In the genomic region with DNA sequence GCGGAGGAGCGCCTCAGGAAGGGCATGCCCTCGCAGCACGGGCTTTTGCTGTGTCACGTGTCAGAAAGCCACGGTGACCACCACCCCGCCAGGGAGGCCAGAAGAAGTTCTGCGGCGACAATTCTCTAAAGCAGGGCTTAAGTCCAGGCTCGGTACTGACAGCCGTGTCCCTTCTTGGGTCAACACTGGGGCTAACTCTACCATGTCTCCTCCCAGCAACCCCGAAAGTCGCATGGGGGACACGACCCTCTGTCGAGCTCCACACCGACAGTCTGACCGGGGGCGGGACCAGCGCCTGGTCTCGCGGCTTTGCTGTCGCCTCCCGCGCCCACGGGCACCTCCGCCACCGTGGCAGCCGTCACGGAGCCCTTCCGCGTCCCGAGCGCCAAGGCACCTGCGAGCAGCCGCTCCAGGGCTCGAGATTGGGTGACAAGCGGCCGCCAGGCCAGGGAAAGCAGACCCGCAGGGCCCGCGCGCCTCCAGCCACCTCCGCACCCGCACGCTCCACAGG, we compare ENCODE assay signal across 1 cellular context.
A peak's percentile ranks its signal among the peaks of the same experiment; 100 is the strongest.
TF ChIP-seq lines count a peak whose summit lies in the region.

No MANE protein-coding gene starts in this region.

TF ChIP-seq in HepG2, 621 proteins besides CTCF, POLR2A, EP300 and RAD21 (continued from another document and continues in another):
- TF ChIP-seq, protein P1, sequence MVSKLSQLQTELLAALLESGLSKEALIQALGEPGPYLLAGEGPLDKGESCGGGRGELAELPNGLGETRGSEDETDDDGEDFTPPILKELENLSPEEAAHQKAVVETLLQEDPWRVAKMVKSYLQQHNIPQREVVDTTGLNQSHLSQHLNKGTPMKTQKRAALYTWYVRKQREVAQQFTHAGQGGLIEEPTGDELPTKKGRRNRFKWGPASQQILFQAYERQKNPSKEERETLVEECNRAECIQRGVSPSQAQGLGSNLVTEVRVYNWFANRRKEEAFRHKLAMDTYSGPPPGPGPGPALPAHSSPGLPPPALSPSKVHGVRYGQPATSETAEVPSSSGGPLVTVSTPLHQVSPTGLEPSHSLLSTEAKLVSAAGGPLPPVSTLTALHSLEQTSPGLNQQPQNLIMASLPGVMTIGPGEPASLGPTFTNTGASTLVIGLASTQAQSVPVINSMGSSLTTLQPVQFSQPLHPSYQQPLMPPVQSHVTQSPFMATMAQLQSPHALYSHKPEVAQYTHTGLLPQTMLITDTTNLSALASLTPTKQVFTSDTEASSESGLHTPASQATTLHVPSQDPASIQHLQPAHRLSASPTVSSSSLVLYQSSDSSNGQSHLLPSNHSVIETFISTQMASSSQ (IDR thresholded peaks at IDR 0.05; ENCODE audit: low read depth), result no peak
- TF ChIP-seq, protein P1 (CRISPR knock-in tag; IDR thresholded peaks at IDR 0.05; ENCODE audit: borderline replicate concordance), result no peak; the same call in 1 of the 2 replicates
- TF ChIP-seq, protein P2, sequence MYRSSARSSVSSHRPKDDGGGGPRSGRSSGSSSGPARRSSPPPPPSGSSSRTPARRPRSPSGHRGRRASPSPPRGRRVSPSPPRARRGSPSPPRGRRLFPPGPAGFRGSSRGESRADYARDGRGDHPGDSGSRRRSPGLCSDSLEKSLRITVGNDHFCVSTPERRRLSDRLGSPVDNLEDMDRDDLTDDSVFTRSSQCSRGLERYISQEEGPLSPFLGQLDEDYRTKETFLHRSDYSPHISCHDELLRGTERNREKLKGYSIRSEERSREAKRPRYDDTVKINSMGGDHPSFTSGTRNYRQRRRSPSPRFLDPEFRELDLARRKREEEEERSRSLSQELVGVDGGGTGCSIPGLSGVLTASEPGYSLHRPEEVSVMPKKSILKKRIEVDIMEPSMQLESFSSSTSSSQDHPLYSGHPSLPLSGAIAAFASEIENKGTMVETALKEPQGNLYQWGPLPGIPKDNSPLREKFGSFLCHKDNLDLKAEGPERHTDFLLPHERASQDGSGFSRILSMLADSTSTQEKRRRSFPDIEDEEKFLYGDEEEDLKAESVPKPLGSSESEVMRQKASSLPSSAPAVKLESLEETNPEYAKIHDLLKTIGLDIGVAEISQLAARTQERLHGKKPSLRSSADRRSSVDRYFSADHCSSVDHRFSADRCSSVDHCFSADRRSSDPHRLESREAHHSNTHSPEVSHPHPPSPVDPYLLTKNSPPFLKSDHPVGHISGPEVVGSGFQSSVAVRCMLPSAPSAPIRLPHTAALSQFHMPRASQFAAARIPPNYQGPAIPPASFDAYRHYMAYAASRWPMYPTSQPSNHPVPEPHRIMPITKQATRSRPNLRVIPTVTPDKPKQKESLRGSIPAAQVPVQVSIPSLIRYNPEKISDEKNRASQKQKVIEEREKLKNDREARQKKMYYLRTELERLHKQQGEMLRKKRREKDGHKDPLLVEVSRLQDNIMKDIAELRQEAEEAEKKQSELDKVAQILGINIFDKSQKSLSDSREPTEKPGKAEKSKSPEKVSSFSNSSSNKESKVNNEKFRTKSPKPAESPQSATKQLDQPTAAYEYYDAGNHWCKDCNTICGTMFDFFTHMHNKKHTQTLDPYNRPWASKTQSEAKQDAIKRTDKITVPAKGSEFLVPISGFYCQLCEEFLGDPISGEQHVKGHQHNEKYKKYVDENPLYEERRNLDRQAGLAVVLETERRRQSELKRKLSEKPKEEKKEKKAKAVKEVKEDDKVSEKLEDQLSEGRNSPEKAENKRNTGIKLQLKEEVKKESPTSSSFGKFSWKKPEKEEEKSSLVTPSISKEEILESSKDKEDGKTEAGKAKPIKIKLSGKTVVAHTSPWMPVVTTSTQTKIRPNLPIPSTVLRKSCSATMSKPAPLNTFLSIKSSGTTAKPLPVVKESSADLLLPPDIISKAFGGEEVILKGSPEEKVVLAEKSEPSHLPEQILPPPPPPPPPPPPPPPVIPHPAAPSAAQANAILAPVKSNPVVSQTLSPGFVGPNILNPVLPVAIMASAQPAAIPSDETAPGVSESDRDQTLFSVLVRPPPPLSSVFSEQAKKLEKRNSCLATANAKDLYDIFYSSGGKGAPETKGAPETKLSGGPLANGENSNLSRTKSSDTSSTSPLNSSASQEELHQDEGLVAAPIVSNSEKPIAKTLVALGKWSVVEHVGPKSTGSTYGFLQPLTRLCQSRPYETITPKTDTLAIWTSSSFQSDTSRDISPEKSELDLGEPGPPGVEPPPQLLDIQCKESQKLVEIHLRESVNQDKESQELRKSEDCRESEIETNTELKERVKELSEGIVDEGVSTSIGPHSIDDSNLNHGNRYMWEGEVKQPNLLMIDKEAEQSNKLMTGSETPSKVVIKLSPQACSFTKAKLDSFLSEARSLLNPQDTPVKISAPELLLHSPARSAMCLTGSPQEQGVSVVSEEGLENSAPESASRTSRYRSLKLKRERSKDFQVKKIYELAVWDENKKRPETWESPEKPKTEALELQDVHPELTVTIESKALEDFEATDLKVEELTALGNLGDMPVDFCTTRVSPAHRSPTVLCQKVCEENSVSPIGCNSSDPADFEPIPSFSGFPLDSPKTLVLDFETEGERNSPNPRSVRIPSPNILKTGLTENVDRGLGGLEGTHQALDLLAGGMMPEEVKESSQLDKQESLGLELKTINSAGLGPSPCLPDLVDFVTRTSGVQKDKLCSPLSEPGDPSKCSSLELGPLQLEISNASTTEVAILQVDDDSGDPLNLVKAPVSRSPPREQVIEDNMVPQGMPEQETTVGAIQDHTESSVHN (CRISPR knock-in tag; IDR thresholded peaks at IDR 0.05), result peak; percentile 90; the same call in 1 of the 2 replicates
- TF ChIP-seq, protein P3, sequence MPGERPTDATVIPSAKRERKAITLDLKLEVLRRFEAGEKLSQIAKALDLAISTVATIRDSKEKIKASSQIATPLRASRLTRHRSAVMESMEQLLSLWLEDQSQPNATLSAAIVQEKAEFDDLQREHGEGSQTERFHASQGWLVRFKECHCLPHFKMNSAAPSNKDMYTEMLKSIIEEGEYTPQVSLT (CRISPR knock-in tag; IDR thresholded peaks at IDR 0.05; ENCODE audit: borderline replicate concordance, low read depth), result no peak
- no peak; the same call in 1 of the 2 replicates for TF ChIP-seq ZBTB42 (CRISPR knock-in tag; IDR thresholded peaks at IDR 0.05)
- TF ChIP-seq SAP130 (CRISPR knock-in tag; IDR thresholded peaks at IDR 0.05; ENCODE audit: low read depth), result no peak; the same call in 1 of the 2 replicates
- TF ChIP-seq THYN1 (CRISPR knock-in tag; IDR thresholded peaks at IDR 0.05; ENCODE audit: borderline replicate concordance, low read depth), result 0 out of 2 replicates have a peak, but pooled peaks have one; percentile 92
- no peak; the same call in 1 of the 2 replicates for TF ChIP-seq ZNF274 (CRISPR knock-in tag; IDR thresholded peaks at IDR 0.05)
- TF ChIP-seq ZNF235 (CRISPR knock-in tag; IDR thresholded peaks at IDR 0.05; ENCODE audit: borderline replicate concordance), result no peak
- no peak for TF ChIP-seq RELA (CRISPR knock-in tag; IDR thresholded peaks at IDR 0.05)
- no peak for TF ChIP-seq ZNF17 (CRISPR knock-in tag; IDR thresholded peaks at IDR 0.05)
- no peak for TF ChIP-seq ZFP36L2 (CRISPR knock-in tag; IDR thresholded peaks at IDR 0.05)
- TF ChIP-seq SNAPC2 (CRISPR knock-in tag; IDR thresholded peaks at IDR 0.05), result no peak
- TF ChIP-seq ZNF333 (CRISPR knock-in tag; IDR thresholded peaks at IDR 0.05; ENCODE audit: borderline replicate concordance), result peak; percentile 72; the same call in 1 of the 2 replicates
- TF ChIP-seq ZNF724P (CRISPR knock-in tag; IDR thresholded peaks at IDR 0.05; ENCODE audit: borderline replicate concordance), result no peak; the same call in 1 of the 2 replicates
- TF ChIP-seq, protein P4, sequence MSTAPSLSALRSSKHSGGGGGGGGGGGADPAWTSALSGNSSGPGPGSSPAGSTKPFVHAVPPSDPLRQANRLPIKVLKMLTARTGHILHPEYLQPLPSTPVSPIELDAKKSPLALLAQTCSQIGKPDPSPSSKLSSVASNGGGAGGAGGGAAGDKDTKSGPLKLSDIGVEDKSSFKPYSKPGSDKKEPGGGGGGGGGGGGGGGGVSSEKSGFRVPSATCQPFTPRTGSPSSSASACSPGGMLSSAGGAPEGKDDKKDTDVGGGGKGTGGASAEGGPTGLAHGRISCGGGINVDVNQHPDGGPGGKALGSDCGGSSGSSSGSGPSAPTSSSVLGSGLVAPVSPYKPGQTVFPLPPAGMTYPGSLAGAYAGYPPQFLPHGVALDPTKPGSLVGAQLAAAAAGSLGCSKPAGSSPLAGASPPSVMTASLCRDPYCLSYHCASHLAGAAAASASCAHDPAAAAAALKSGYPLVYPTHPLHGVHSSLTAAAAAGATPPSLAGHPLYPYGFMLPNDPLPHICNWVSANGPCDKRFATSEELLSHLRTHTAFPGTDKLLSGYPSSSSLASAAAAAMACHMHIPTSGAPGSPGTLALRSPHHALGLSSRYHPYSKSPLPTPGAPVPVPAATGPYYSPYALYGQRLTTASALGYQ (CRISPR knock-in tag; IDR thresholded peaks at IDR 0.05), result no peak
- TF ChIP-seq KDM5A (IDR thresholded peaks at IDR 0.05; ENCODE audit: borderline replicate concordance, low read length), result no peak
- 0 out of 2 replicates have a peak, but pooled peaks have one; percentile 39 for TF ChIP-seq SMAD9 (CRISPR knock-in tag; IDR thresholded peaks at IDR 0.05)
- no peak for TF ChIP-seq HNF4A (CRISPR knock-in tag; IDR thresholded peaks at IDR 0.05)
- TF ChIP-seq PAWR (CRISPR knock-in tag; IDR thresholded peaks at IDR 0.05; ENCODE audit: borderline replicate concordance), result 0 out of 2 replicates have a peak, but pooled peaks have one; percentile 66
- TF ChIP-seq PAX8 (CRISPR knock-in tag; IDR thresholded peaks at IDR 0.05; ENCODE audit: borderline replicate concordance), result peak; percentile 95; the same call in 1 of the 2 replicates
- TF ChIP-seq, protein P5, sequence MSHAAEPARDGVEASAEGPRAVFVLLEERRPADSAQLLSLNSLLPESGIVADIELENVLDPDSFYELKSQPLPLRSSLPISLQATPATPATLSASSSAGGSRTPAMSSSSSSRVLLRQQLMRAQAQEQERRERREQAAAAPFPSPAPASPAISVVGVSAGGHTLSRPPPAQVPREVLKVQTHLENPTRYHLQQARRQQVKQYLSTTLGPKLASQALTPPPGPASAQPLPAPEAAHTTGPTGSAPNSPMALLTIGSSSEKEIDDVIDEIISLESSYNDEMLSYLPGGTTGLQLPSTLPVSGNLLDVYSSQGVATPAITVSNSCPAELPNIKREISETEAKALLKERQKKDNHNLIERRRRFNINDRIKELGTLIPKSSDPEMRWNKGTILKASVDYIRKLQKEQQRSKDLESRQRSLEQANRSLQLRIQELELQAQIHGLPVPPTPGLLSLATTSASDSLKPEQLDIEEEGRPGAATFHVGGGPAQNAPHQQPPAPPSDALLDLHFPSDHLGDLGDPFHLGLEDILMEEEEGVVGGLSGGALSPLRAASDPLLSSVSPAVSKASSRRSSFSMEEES (CRISPR knock-in tag; IDR thresholded peaks at IDR 0.05), result peak; percentile 27; the same call in 1 of the 2 replicates
- 0 out of 2 replicates have a peak, but pooled peaks have one; percentile 31 for TF ChIP-seq HOXA3 (CRISPR knock-in tag; IDR thresholded peaks at IDR 0.05)
- TF ChIP-seq ZNF598 (CRISPR knock-in tag; IDR thresholded peaks at IDR 0.05; ENCODE audit: borderline replicate concordance), result no peak; the same call in 1 of the 2 replicates
- peak; percentile 92; the same call in 1 of the 2 replicates for TF ChIP-seq ZNF570 (CRISPR knock-in tag; IDR thresholded peaks at IDR 0.05; ENCODE audit: borderline replicate concordance)
- no peak for TF ChIP-seq ZNF446 (CRISPR knock-in tag; IDR thresholded peaks at IDR 0.05)
- TF ChIP-seq ZNF296 (CRISPR knock-in tag; conservative IDR thresholded peaks at IDR 0.05), result peak; percentile 70; the same call in 1 of the 2 replicates
- no peak for TF ChIP-seq ZNF567 (CRISPR knock-in tag; IDR thresholded peaks at IDR 0.05; ENCODE audit: borderline replicate concordance)
- TF ChIP-seq NCOA5 (CRISPR knock-in tag; IDR thresholded peaks at IDR 0.05), result no peak
- TF ChIP-seq HIVEP1 (CRISPR knock-in tag; IDR thresholded peaks at IDR 0.05), result 0 out of 2 replicates have a peak, but pooled peaks have one; percentile 59
- TF ChIP-seq TCF7L2 (IDR thresholded peaks at IDR 0.05; ENCODE audit: low read depth, low read length), result no peak
- no peak; the same call in 1 of the 2 replicates for TF ChIP-seq MED13 (CRISPR knock-in tag; IDR thresholded peaks at IDR 0.05)
- TF ChIP-seq KMT2B (CRISPR knock-in tag; IDR thresholded peaks at IDR 0.05), result no peak
- TF ChIP-seq ISX (CRISPR knock-in tag; conservative IDR thresholded peaks at IDR 0.05), result no peak
- TF ChIP-seq SRSF9 (IDR thresholded peaks at IDR 0.05; ENCODE audit: borderline replicate concordance, insufficient read depth, low read depth, low read length, poor library complexity, severe bottlenecking), result no peak
- peak; percentile 86; the same call in 1 of the 2 replicates for TF ChIP-seq ZNF552 (CRISPR knock-in tag; IDR thresholded peaks at IDR 0.05; ENCODE audit: borderline replicate concordance)
